Comparison of ENCODE assay signal across 10 cellular contexts in the genomic region with DNA sequence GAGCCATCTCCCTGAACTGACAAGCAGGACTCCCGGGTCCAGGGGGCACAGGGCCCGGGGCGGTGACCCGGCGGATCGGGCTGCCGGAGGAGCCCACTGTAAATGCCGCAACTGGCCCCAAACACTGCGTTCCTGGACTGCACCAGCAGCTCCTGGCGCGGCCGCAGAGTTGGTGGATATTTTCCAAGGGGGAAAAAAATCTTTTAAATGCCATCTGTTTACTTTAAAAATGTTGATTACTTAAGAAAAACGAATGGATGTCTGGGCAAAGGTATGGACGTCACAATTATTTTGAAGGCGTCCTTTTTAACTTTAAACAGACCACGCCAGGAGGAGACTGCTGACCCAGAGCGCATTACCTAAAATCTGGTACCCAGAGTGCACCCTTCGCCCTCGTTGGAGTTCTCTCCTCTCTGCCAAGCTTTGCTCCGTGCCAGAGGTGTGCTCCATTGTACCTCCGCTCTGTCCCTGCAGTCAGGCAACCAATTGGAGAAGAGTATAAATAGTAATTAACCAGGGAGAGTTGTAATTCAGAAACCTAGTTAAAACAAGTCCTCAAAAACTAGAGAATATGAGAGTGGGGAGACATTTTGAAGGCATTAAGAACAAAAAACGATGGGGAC. TPM values are rescaled to one million over a fixed set of nuclear protein-coding genes. Genes with fewer than 3 reads are reported as not detected.
DNase-seq lines count a peak whose midpoint lies in the region; ATAC-seq and TF ChIP-seq lines count a peak whose summit lies in the region.
"Had no signal": no experiment of that assay in that cellular context is flagged by ENCODE, and none has a peak within 500 bp of the region (broad histone marks: within the 10 kb centered on the region; RNA-seq: fewer than 3 reads in every experiment).

No MANE protein-coding gene starts in this region.

- WGBS in esophagus squamous epithelium, 2 donors = 41 to 65% methylated on average over 10 to 14 of the region's 22 CpGs

- H3K9me3 ChIP-seq in CD8-positive, alpha-beta T cell (ENCODE audit: low read length) = no peaks in the 10 kb centered on the region
- H3K9me3 ChIP-seq in SJCRH30 (replicated peaks) = no peaks in the 10 kb centered on the region
- H3K9me3 ChIP-seq in esophagus squamous epithelium = no peaks in the 10 kb centered on the region
- no peaks in the 10 kb centered on the region for H3K9me3 ChIP-seq in neural progenitor cell (ENCODE audit: low read depth)
- H3K9me3 ChIP-seq in BE2C = no peaks in the 10 kb centered on the region

- peak overlapping the region; percentile 60 for H3K4me3 Mint-ChIP-seq in CD8-positive, alpha-beta T cell
- H3K4me3 Mint-ChIP-seq in neural progenitor cell = peak overlapping the region; percentile 94

- peak overlapping the region; percentile 50 for H3K27ac Mint-ChIP-seq in CD8-positive, alpha-beta T cell
- H3K27ac Mint-ChIP-seq in neural progenitor cell = peak overlapping the region; percentile 10

- H3K27ac ChIP-seq in CD8-positive, alpha-beta T cell (ENCODE audit: low read depth, low read length) = no peak overlapping the region
- H3K27ac ChIP-seq in SJCRH30 (no peak overlapping the region), esophagus squamous epithelium (peak overlapping the region in 2 of 4 donors; percentile 11 to 14), neural progenitor cell (no peak overlapping the region)

- no peak for ATAC-seq in CD8-positive, alpha-beta T cell

- peaks cover 17% of the 10 kb centered on the region for H3K36me3 Mint-ChIP-seq in CD8-positive, alpha-beta T cell
- no peaks in the 10 kb centered on the region for H3K36me3 Mint-ChIP-seq in neural progenitor cell

- peaks cover 61% of the 10 kb centered on the region for H3K4me1 Mint-ChIP-seq in CD8-positive, alpha-beta T cell (ENCODE audit: low read depth)
- H3K4me1 Mint-ChIP-seq in neural progenitor cell = peaks cover 57% of the 10 kb centered on the region

- TF ChIP-seq CTCF in CD8-positive, alpha-beta T cell (IDR thresholded peaks at IDR 0.05) = no peak
- TF ChIP-seq CTCF in esophagus squamous epithelium (IDR thresholded peaks at IDR 0.05) = no peak
- no peak for TF ChIP-seq CTCF in neural progenitor cell (IDR thresholded peaks at IDR 0.05)
- no peak for TF ChIP-seq CTCF in BE2C (IDR thresholded peaks at IDR 0.05; ENCODE audit: low read depth, low read length)

- peaks cover 48% of the 10 kb centered on the region for H3K4me1 ChIP-seq in CD8-positive, alpha-beta T cell (ENCODE audit: insufficient read depth, low read length)
- H3K4me1 ChIP-seq in SJCRH30 = peaks cover 25% of the 10 kb centered on the region
- H3K4me1 ChIP-seq in esophagus squamous epithelium = peaks cover 27 to 85% (median 29%) of the 10 kb centered on the region in 3 donors
- H3K4me1 ChIP-seq in neural progenitor cell = peaks cover 47% of the 10 kb centered on the region
- no peaks in the 10 kb centered on the region for H3K4me1 ChIP-seq in BE2C

- CTCF ChIA-PET in CD8-positive, alpha-beta T cell (lab: Charles Lee) = interaction anchor here (0.8 to 4.0 kb wide), 2 partner anchors 622 to 706 kb away, joined by 6 to 12 read pairs; no protein-coding TSS in a partner anchor

- H3K4me3 ChIP-seq in CD8-positive, alpha-beta T cell (ENCODE audit: low read depth, low read length) = peak overlapping the region; percentile 80
- H3K4me3 ChIP-seq in SJCRH30 (peak overlapping the region; percentile 68), esophagus squamous epithelium (peak overlapping the region; percentile 67 to 83 (median 72)), neural progenitor cell (peak overlapping the region; percentile 75), BE2C (ENCODE audit: low read depth, low read length) (no peak overlapping the region)

- H4K20me1 ChIP-seq in neural progenitor cell (ENCODE audit: low read depth) = peaks cover 69% of the 10 kb centered on the region

- no peak for TF ChIP-seq POLR2A in esophagus squamous epithelium (IDR thresholded peaks at IDR 0.05)

- no peaks in the 10 kb centered on the region for H3K27me3 ChIP-seq in CD8-positive, alpha-beta T cell (ENCODE audit: insufficient read depth, low read length)
- H3K27me3 ChIP-seq in SJCRH30 = no peaks in the 10 kb centered on the region
- peaks cover 0 to 93% (median 2%) of the 10 kb centered on the region in 4 donors for H3K27me3 ChIP-seq in esophagus squamous epithelium
- H3K27me3 ChIP-seq in neural progenitor cell = peaks cover 75% of the 10 kb centered on the region
- H3K27me3 ChIP-seq in BE2C = peaks cover 55% of the 10 kb centered on the region

- no peak overlapping the region for H3K9ac ChIP-seq in neural progenitor cell

- H3F3A ChIP-seq in neural progenitor cell (ENCODE audit: low read depth) = peaks cover 11% of the 10 kb centered on the region

- H2AFZ ChIP-seq in neural progenitor cell (replicated peaks) = no peak overlapping the region

- intact Hi-C loops in CD8-positive, alpha-beta T cell (cut with DNase I, micrococcal nuclease) = loop anchor here (5.0 to 10.0 kb wide), 5 partner anchors 248 to 1287 kb away; partner anchors contain the start of gene ELAC2 (in 2 of the 2)
- intact Hi-C loops in esophagus squamous epithelium (cut with DNase I) = loop anchor here (5.0 to 10.0 kb wide), 2 partner anchors 620 to 707 kb away; no protein-coding TSS in a partner anchor

- peaks cover under 1% of the 10 kb centered on the region for H3K27me3 Mint-ChIP-seq in CD8-positive, alpha-beta T cell (ENCODE audit: low read depth)
- H3K27me3 Mint-ChIP-seq in neural progenitor cell (ENCODE audit: insufficient read depth, low read depth) = peaks cover 21% of the 10 kb centered on the region

- POLR2A ChIA-PET in CD8-positive, alpha-beta T cell (lab: Charles Lee) = interaction anchor here (0.6 kb wide), 1 partner anchor 200 kb away, joined by 3 read pairs; no protein-coding TSS in a partner anchor

- no peak for DNase-seq in CD8-positive, alpha-beta T cell
- DNase-seq in SJCRH30 (no peak), esophagus squamous epithelium (lab: John Stamatoyannopoulos, UW) (no peak), neural progenitor cell (ENCODE audit: low spot score) (no peak), NCI-H1436 (lab: John Stamatoyannopoulos, UW) (no peak), NCI-H146 treated with DMSO at 0.1 percent for 48 hours (lab: John Stamatoyannopoulos, UW; ENCODE audit: unreplicated experiment) (no peak), BE2C (no peak), NCI-H2081 (lab: John Stamatoyannopoulos, UW) (no peak)
- DNase-seq: GF-D8, NCI-H510A had no signal

- peaks cover 76% of the 10 kb centered on the region for H3K79me2 ChIP-seq in neural progenitor cell (ENCODE audit: low read depth)

- no peaks in the 10 kb centered on the region for H3K36me3 ChIP-seq in CD8-positive, alpha-beta T cell (ENCODE audit: insufficient read depth, low read length)
- H3K36me3 ChIP-seq in SJCRH30 (no peaks in the 10 kb centered on the region), esophagus squamous epithelium (no peaks in the 10 kb centered on the region), neural progenitor cell (no peaks in the 10 kb centered on the region), BE2C (no peaks in the 10 kb centered on the region)

- H3K4me2 ChIP-seq in neural progenitor cell = peak overlapping the region; percentile 97

- H3K9me3 Mint-ChIP-seq in CD8-positive, alpha-beta T cell = no peaks in the 10 kb centered on the region
- H3K9me3 Mint-ChIP-seq in neural progenitor cell = no peaks in the 10 kb centered on the region

RNA-seq across cellular contexts. Expression of gene HS3ST3B1, which starts 3.5 kb away (rescaled TPM):
- 1 to 10 TPM; 8.1 to 8.4 TPM for total RNA-seq in CD8-positive, alpha-beta T cell
- 41.5 and 44.8 TPM in 2 replicates for total RNA-seq in SJCRH30 (2014; rRNA removed; shearing (Covaris generic))
- total RNA-seq in esophagus squamous epithelium (1 to 10 TPM; 5.6 to 7.6 (median 6.4) TPM), neural progenitor cell (ENCODE audit: low replicate concordance) (21.2 and 21.5 TPM in 2 replicates)
- 0.22 TPM for polyA plus RNA-seq in BE2C (2012; ENCODE audit: insufficient read depth, insufficient read length, low read depth)
